In the genomic region with DNA sequence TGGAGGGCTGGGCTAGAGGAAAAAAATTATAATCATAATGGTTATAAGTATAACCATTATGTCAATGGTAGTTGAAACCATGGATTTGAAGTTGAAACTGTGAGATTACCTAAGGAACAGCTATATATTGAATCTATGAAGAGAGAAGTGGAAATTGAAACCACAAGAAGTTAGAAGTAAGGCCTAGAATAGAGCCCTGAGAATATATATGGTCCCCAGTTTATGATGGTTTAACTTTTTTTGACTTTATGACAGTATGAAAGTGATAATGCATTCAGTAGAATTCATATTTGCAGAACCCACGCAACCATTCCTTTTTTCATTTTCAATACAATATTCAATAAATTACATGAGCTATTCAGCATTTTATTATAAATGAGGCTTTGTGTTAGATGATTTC, we compare ENCODE assay signal across 1 cellular context.
TF ChIP-seq lines count a peak whose summit lies in the region.

No MANE protein-coding gene starts in this region.

TF ChIP-seq in GM12878, 131 proteins besides CTCF, POLR2A, EP300 and RAD21 (continued from another document):
- TF ChIP-seq MEF2B (IDR thresholded peaks at IDR 0.05; ENCODE audit: partially characterized antibody, poor library complexity, severe bottlenecking) (no peak), KLF5 (IDR thresholded peaks at IDR 0.05; ENCODE audit: partially characterized antibody) (no peak), JUNB (IDR thresholded peaks at IDR 0.05) (peak; percentile 39), YBX1 (IDR thresholded peaks at IDR 0.05) (no peak), NRF1 (conservative IDR thresholded peaks at IDR 0.05; ENCODE audit: low read depth, low read length) (no peak), MEF2A (IDR thresholded peaks at IDR 0.05; ENCODE audit: insufficient read depth, low read depth, low read length) (peak; percentile 73), CREM (IDR thresholded peaks at IDR 0.05; ENCODE audit: low read depth) (peak; percentile 60), NFIC (IDR thresholded peaks at IDR 0.05; ENCODE audit: low read depth, low read length) (peak; percentile 71; the same call in 1 of the 2 replicates), ASH2L (IDR thresholded peaks at IDR 0.05; ENCODE audit: borderline replicate concordance, low read depth) (no peak), POLR2AphosphoS5 (IDR thresholded peaks at IDR 0.05; ENCODE audit: low read length) (no peak), SMARCA5 (IDR thresholded peaks at IDR 0.05) (no peak), HDAC2 (IDR thresholded peaks at IDR 0.05) (no peak)
- TF ChIP-seq, protein P1, sequence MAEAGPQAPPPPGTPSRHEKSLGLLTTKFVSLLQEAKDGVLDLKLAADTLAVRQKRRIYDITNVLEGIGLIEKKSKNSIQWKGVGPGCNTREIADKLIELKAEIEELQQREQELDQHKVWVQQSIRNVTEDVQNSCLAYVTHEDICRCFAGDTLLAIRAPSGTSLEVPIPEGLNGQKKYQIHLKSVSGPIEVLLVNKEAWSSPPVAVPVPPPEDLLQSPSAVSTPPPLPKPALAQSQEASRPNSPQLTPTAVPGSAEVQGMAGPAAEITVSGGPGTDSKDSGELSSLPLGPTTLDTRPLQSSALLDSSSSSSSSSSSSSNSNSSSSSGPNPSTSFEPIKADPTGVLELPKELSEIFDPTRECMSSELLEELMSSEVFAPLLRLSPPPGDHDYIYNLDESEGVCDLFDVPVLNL (IDR thresholded peaks at IDR 0.05; ENCODE audit: low read depth, low read length) = no peak
- TF ChIP-seq, protein P2, sequence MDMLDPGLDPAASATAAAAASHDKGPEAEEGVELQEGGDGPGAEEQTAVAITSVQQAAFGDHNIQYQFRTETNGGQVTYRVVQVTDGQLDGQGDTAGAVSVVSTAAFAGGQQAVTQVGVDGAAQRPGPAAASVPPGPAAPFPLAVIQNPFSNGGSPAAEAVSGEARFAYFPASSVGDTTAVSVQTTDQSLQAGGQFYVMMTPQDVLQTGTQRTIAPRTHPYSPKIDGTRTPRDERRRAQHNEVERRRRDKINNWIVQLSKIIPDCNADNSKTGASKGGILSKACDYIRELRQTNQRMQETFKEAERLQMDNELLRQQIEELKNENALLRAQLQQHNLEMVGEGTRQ (IDR thresholded peaks at IDR 0.05; ENCODE audit: borderline replicate concordance, low read depth, low read length) = no peak
- TF ChIP-seq, protein P3, sequence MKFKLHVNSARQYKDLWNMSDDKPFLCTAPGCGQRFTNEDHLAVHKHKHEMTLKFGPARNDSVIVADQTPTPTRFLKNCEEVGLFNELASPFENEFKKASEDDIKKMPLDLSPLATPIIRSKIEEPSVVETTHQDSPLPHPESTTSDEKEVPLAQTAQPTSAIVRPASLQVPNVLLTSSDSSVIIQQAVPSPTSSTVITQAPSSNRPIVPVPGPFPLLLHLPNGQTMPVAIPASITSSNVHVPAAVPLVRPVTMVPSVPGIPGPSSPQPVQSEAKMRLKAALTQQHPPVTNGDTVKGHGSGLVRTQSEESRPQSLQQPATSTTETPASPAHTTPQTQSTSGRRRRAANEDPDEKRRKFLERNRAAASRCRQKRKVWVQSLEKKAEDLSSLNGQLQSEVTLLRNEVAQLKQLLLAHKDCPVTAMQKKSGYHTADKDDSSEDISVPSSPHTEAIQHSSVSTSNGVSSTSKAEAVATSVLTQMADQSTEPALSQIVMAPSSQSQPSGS (IDR thresholded peaks at IDR 0.05; ENCODE audit: low read length) = no peak
- TF ChIP-seq, protein P4, sequence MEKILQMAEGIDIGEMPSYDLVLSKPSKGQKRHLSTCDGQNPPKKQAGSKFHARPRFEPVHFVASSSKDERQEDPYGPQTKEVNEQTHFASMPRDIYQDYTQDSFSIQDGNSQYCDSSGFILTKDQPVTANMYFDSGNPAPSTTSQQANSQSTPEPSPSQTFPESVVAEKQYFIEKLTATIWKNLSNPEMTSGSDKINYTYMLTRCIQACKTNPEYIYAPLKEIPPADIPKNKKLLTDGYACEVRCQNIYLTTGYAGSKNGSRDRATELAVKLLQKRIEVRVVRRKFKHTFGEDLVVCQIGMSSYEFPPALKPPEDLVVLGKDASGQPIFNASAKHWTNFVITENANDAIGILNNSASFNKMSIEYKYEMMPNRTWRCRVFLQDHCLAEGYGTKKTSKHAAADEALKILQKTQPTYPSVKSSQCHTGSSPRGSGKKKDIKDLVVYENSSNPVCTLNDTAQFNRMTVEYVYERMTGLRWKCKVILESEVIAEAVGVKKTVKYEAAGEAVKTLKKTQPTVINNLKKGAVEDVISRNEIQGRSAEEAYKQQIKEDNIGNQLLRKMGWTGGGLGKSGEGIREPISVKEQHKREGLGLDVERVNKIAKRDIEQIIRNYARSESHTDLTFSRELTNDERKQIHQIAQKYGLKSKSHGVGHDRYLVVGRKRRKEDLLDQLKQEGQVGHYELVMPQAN (conservative IDR thresholded peaks at IDR 0.05) = no peak
TF ChIP-seq in GM12878: peak in this region for 6.
